In the genomic region with DNA sequence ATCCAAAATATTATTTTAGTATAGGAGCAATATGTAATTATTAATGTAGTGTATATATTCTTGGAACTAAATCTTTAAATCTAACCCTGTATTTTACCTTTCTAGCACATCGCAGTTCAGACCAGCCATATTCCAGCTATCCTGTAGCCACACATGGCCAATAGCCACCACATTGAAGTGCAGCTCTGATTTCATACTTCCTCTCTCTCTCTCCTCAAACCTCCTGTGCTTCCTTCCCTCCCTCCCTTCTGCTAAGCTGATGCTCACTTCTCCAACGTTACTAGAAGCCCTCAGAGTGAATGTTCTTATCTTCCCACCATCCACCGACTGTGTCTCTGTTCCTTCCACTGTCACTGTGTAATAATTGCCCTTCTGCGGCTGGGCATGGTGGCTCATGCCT, we compare ENCODE assay signal across 7 cellular contexts. TPM values are rescaled to one million over a fixed set of nuclear protein-coding genes. Genes with fewer than 3 reads are reported as not detected.
DNase-seq lines count a peak whose midpoint lies in the region; ATAC-seq and TF ChIP-seq lines count a peak whose summit lies in the region.
"Not testable (repeated sequence)": the region's sequence is repeated elsewhere in the genome, so short reads cannot be mapped to it uniquely, and the experiment has no call there.

No MANE protein-coding gene starts in this region.

- not testable (repeated sequence) for H3K36me3 ChIP-seq in mesendoderm (ENCODE audit: control insufficient read depth, insufficient read depth, low read length); sigmoid colon

- not testable (repeated sequence) for H3K23ac ChIP-seq in mesendoderm (ENCODE audit: low read length)

- not testable (repeated sequence) for H2BK15ac ChIP-seq in mesendoderm (replicated peaks; ENCODE audit: low read depth)

- not testable (repeated sequence) for H3K79me1 ChIP-seq in mesendoderm (ENCODE audit: low read length)

- DNase-seq in GM12865 (ENCODE audit: low read depth) = peak; percentile 9
- peak; percentile 39 for DNase-seq in NCI-H2029 (lab: John Stamatoyannopoulos, UW)
- peak in 1 of 34 experiments; percentile 5 for DNase-seq in T-cell
- DNase-seq in activated naive CD8-positive, alpha-beta T cell treated with anti-CD3 and anti-CD28 coated beads, Interleukin-2, amount 10 ng/mL, durations not matched to agents 7 days and 5 days; epithelial cell of proximal tubule (ENCODE audit: low read depth); mesendoderm; sigmoid colon: not testable (repeated sequence)

- TF ChIP-seq POLR2A in sigmoid colon (IDR thresholded peaks at IDR 0.05) = not testable (repeated sequence)

- not testable (repeated sequence) for H2AK5ac ChIP-seq in mesendoderm (ENCODE audit: low read length)

- peak overlapping the region; percentile 85 for H3K4me3 ChIP-seq in GM12865 (ENCODE audit: low read depth, low read length)
- peak overlapping the region; percentile 96 for H3K4me3 ChIP-seq in epithelial cell of proximal tubule (ENCODE audit: low read depth, low read length)
- H3K4me3 ChIP-seq in mesendoderm (ENCODE audit: low read length) = not testable (repeated sequence)
- H3K4me3 ChIP-seq in sigmoid colon = peak overlapping the region in 3 of 4 donors; percentile 67 to 86 (median 70)

- peak overlapping the region; percentile 76 for H4K8ac ChIP-seq in mesendoderm (ENCODE audit: low read depth, low read length)

- peak in 2 of 4 experiments; percentile 17 to 18 for ATAC-seq in T-cell (replicated peaks in 1 of 4)
- not testable (repeated sequence) for ATAC-seq in activated naive CD8-positive, alpha-beta T cell treated with anti-CD3 and anti-CD28 coated beads, Interleukin-2, amount 10 ng/mL, durations not matched to agents 7 days and 5 days (ENCODE audit: low read depth)

- POLR2A ChIA-PET in T-cell (lab: Charles Lee) = interaction anchor here in 1 of 2 donors (0.6 to 1.7 kb wide), 3 partner anchors 31 to 103 kb away, joined by 3 to 24 read pairs (median 8); partner anchors contain the start of gene ZNF273
- POLR2A ChIA-PET in activated naive CD8-positive, alpha-beta T cell treated with anti-CD3 and anti-CD28 coated beads, Interleukin-2, amount 10 ng/mL, durations not matched to agents 7 days and 5 days (lab: Charles Lee) = interaction anchor here (0.6 to 2.5 kb wide), 14 partner anchors 13 to 1081 kb away, joined by 3 to 28 read pairs (median 6); partner anchors contain the start of genes ZNF107, ZNF117, ZNF138 and ZNF273

- H3K4me1 ChIP-seq in mesendoderm (ENCODE audit: control insufficient read depth, low read depth, low read length) = not testable (repeated sequence)
- peaks cover 0 to 36% (median 31%) of the 10 kb centered on the region in 4 donors for H3K4me1 ChIP-seq in sigmoid colon

- H2BK5ac ChIP-seq in mesendoderm (ENCODE audit: low read length) = not testable (repeated sequence)

- not testable (repeated sequence) for H3K27me3 ChIP-seq in mesendoderm (ENCODE audit: insufficient read depth, low read length, poor library complexity); sigmoid colon

- H3K4me1 Mint-ChIP-seq in T-cell = peaks cover 38 to 44% (median 39%) of the 10 kb centered on the region in 3 donors
- H3K4me1 Mint-ChIP-seq in activated naive CD8-positive, alpha-beta T cell treated with anti-CD3 and anti-CD28 coated beads, Interleukin-2, amount 10 ng/mL, durations not matched to agents 7 days and 5 days = peaks cover 14% of the 10 kb centered on the region

- H3K79me2 ChIP-seq in mesendoderm (ENCODE audit: control insufficient read depth, insufficient read depth, low read length) = not testable (repeated sequence)

- H3K9ac ChIP-seq in mesendoderm (ENCODE audit: low read length) = not testable (repeated sequence)

- H4K5ac ChIP-seq in mesendoderm (ENCODE audit: low read length) = not testable (repeated sequence)

- peak overlapping the region; percentile 95 to 96 (median 95) for H3K4me3 Mint-ChIP-seq in T-cell
- peak overlapping the region; percentile 95 for H3K4me3 Mint-ChIP-seq in activated naive CD8-positive, alpha-beta T cell treated with anti-CD3 and anti-CD28 coated beads, Interleukin-2, amount 10 ng/mL, durations not matched to agents 7 days and 5 days

- WGBS in mesendoderm (ENCODE audit: extremely low coverage, insufficient coverage, low lambda C conversion rate) = no CpG with 5 or more reads among the region's 4 CpGs
- WGBS in sigmoid colon, 2 donors = 63 to 84% methylated on average over 4 of the region's 4 CpGs

- H3K4ac ChIP-seq in mesendoderm (ENCODE audit: low read depth, low read length) = not testable (repeated sequence)

- H3K9me3 ChIP-seq in sigmoid colon = not testable (repeated sequence)

- not testable (repeated sequence) for TF ChIP-seq EP300 in sigmoid colon (IDR thresholded peaks at IDR 0.05)

- H2BK120ac ChIP-seq in mesendoderm (ENCODE audit: low read depth, low read length) = not testable (repeated sequence)

- H3K18ac ChIP-seq in mesendoderm (ENCODE audit: low read length) = not testable (repeated sequence)

- peaks cover 25% of the 10 kb centered on the region for H3K36me3 Mint-ChIP-seq in T-cell
- peaks cover 32% of the 10 kb centered on the region for H3K36me3 Mint-ChIP-seq in activated naive CD8-positive, alpha-beta T cell treated with anti-CD3 and anti-CD28 coated beads, Interleukin-2, amount 10 ng/mL, durations not matched to agents 7 days and 5 days

- H3K27ac Mint-ChIP-seq in T-cell = peak overlapping the region; percentile 94 to 96
- peak overlapping the region; percentile 82 for H3K27ac Mint-ChIP-seq in activated naive CD8-positive, alpha-beta T cell treated with anti-CD3 and anti-CD28 coated beads, Interleukin-2, amount 10 ng/mL, durations not matched to agents 7 days and 5 days

- H3K4me2 ChIP-seq in mesendoderm (ENCODE audit: low read length) = not testable (repeated sequence)

- not testable (repeated sequence) for H3K27me3 Mint-ChIP-seq in T-cell; activated naive CD8-positive, alpha-beta T cell treated with anti-CD3 and anti-CD28 coated beads, Interleukin-2, amount 10 ng/mL, durations not matched to agents 7 days and 5 days

- intact Hi-C loops in sigmoid colon (cut with DNase I) = loop anchor here (10.0 kb wide), 1 partner anchor 122 kb away; no protein-coding TSS in a partner anchor

- CTCF ChIA-PET in T-cell (lab: Charles Lee) = interaction anchor here (0.6 to 2.2 kb wide), 3 partner anchors 30 to 693 kb away, joined by 3 to 13 read pairs (median 4); partner anchors contain the start of gene ZNF736 (in 1 of the 2)

- not testable (repeated sequence) for H3K56ac ChIP-seq in mesendoderm (ENCODE audit: low read length)

- TF ChIP-seq CTCF in GM12865 (IDR thresholded peaks at IDR 0.05; ENCODE audit: insufficient read depth, low read depth, low read length, missing control alignments); epithelial cell of proximal tubule (conservative IDR thresholded peaks at IDR 0.05; ENCODE audit: low read depth, low read length); sigmoid colon (IDR thresholded peaks at IDR 0.05): not testable (repeated sequence)

- H3K27ac ChIP-seq in mesendoderm (ENCODE audit: low read depth, low read length) = not testable (repeated sequence)
- H3K27ac ChIP-seq in sigmoid colon = peak overlapping the region; percentile 83 to 89 (median 84)

- H3K9me3 Mint-ChIP-seq in T-cell = peaks cover 0 to 10% (median 0%) of the 10 kb centered on the region in 3 donors
- not testable (repeated sequence) for H3K9me3 Mint-ChIP-seq in activated naive CD8-positive, alpha-beta T cell treated with anti-CD3 and anti-CD28 coated beads, Interleukin-2, amount 10 ng/mL, durations not matched to agents 7 days and 5 days

RNA-seq across cellular contexts. Expression of gene ERV3-1, which starts 0.5 kb away (rescaled TPM):
- total RNA-seq in T-cell = 10 to 100 TPM in 3 of 5 donors, 1 to 10 TPM in 2; 9.5 to 15.9 (median 12.0) TPM
- 10 to 100 TPM; 16.9 to 17.3 TPM for total RNA-seq in activated naive CD8-positive, alpha-beta T cell treated with anti-CD3 and anti-CD28 coated beads, Interleukin-2, amount 10 ng/mL, durations not matched to agents 7 days and 5 days
- total RNA-seq in epithelial cell of proximal tubule = 9.7 and 11.0 TPM in 2 replicates
- polyA plus RNA-seq in mesendoderm (2013, experiment 1 of 2) = 6.9 TPM
- 7.2 TPM for polyA plus RNA-seq in mesendoderm (2013, experiment 2 of 2)
- 10 to 100 TPM in 3 of 4 donors, 1 to 10 TPM in 1; 9.6 to 19.1 (median 14.7) TPM for total RNA-seq in sigmoid colon
- 1 to 10 TPM in 1 of 3 donors, under 1 TPM in 2; 0.60 to 4.9 (median 0.69) TPM for polyA plus RNA-seq in sigmoid colon

RNA-seq across cellular contexts. Expression of gene ZNF117, which starts 16.2 kb away (rescaled TPM):
- total RNA-seq in T-cell (1 to 10 TPM; 1.0 to 3.8 (median 2.7) TPM), epithelial cell of proximal tubule (2.0 and 3.6 TPM in 2 replicates), sigmoid colon (10 to 100 TPM in 2 of 4 donors, 1 to 10 TPM in 2; 7.3 to 19.1 (median 9.2) TPM)
- 1 to 10 TPM; 7.2 to 7.7 TPM for total RNA-seq in activated naive CD8-positive, alpha-beta T cell treated with anti-CD3 and anti-CD28 coated beads, Interleukin-2, amount 10 ng/mL, durations not matched to agents 7 days and 5 days
- 7.7 TPM for polyA plus RNA-seq in mesendoderm (2013, experiment 1 of 2)
- polyA plus RNA-seq in mesendoderm (2013, experiment 2 of 2) = 7.5 TPM
- polyA plus RNA-seq in sigmoid colon = 1 to 10 TPM in 2 of 3 donors, under 1 TPM in 1; 0.69 to 2.2 (median 1.2) TPM
